Comparison of ENCODE assay signal across 2 cellular contexts in the genomic region with DNA sequence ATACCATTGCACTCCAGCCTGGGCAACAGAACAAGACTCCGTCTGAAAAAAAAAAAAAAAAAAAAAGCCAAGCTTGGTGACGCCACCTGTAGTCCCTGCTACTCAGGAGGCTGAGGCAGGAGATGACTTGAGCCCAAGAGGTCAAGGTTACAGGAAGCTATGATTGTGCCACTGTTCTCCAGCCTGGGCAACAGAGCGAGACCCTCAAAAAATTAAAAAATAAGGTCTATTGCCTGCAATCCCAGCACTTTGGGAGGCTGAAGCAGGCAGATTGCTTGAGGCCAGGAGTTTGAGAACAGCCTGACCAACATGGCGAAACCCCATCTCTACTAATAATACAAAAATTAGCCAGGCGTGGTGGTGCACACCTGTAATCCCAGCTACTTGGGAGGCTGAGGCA.
TF ChIP-seq lines count a peak whose summit lies in the region.

No MANE protein-coding gene starts in this region.

TF ChIP-seq in K562, 482 proteins besides CTCF, POLR2A, EP300 and RAD21:
- TF ChIP-seq ZNF121 (CRISPR knock-in tag; conservative IDR thresholded peaks at IDR 0.05), result peak; percentile 58

TF ChIP-seq in HepG2, 621 proteins besides CTCF, POLR2A, EP300 and RAD21:
- peak; percentile 52; the same call in 1 of the 2 replicates for TF ChIP-seq ZNF121 (CRISPR knock-in tag; IDR thresholded peaks at IDR 0.05)
TF ChIP-seq in HepG2: peak in this region for 1; not testable (repeated sequence) for 620.
